8 cellular contexts compared by ENCODE assay signal in the genomic region with DNA sequence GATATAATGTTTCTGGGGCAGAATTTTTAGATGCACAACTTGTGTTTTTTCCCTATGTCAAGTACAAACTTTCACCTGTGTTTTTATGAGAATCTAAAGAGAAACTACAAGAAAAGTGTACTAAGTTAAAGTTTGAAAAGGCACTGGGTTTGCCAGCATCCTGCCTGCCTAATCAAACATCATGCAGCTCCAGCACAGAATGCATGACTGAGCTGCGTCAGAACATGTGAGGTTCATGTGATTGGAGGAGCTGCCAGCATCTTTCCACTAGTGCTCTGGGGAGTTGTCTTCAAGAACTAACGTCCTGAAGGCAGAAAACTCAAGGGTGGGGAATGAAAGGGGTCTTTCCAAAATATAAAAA. TPM values are rescaled to one million over a fixed set of nuclear protein-coding genes. Genes with fewer than 3 reads are reported as not detected.
A peak's percentile ranks its signal among the peaks of the same experiment; 100 is the strongest.
DNase-seq lines count a peak whose midpoint lies in the region; ATAC-seq and TF ChIP-seq lines count a peak whose summit lies in the region.

No MANE protein-coding gene starts in this region.

- H3K79me2 ChIP-seq in smooth muscle cell (ENCODE audit: low read depth) = no peaks in the 10 kb centered on the region
- H3K79me2 ChIP-seq in GM23338 (replicated peaks; ENCODE audit: insufficient read depth) = no peaks in the 10 kb centered on the region

- H3K36me3 Mint-ChIP-seq in GM23338 (ENCODE audit: low read depth) = no peaks in the 10 kb centered on the region

- H3K9me3 Mint-ChIP-seq in GM23338 = no peaks in the 10 kb centered on the region

- H2AFZ ChIP-seq in smooth muscle cell (ENCODE audit: low read depth) (no peak overlapping the region), GM23338 (no peak overlapping the region)

- H3K9ac ChIP-seq in smooth muscle cell (ENCODE audit: low read depth) = no peak overlapping the region

- peak overlapping the region; percentile 75 for H3K27ac ChIP-seq in SJSA1
- H3K27ac ChIP-seq in smooth muscle cell (ENCODE audit: low read depth) = peak overlapping the region; percentile 73
- no peak overlapping the region for H3K27ac ChIP-seq in GM23338 (ENCODE audit: low read depth)

- H3K36me3 ChIP-seq in SJSA1 = no peaks in the 10 kb centered on the region
- no peaks in the 10 kb centered on the region for H3K36me3 ChIP-seq in smooth muscle cell (ENCODE audit: low read depth)
- no peaks in the 10 kb centered on the region for H3K36me3 ChIP-seq in GM23338 (ENCODE audit: insufficient read depth)

- H3K4me3 Mint-ChIP-seq in GM23338 = no peak overlapping the region

- H3K4me1 ChIP-seq in SJSA1 (replicated peaks) (peaks cover 36% of the 10 kb centered on the region), smooth muscle cell (ENCODE audit: low read depth) (no peaks in the 10 kb centered on the region), GM23338 (ENCODE audit: insufficient read depth) (no peaks in the 10 kb centered on the region)

- no peak for TF ChIP-seq CTCF in epithelial cell of proximal tubule (conservative IDR thresholded peaks at IDR 0.05; ENCODE audit: low read depth, low read length)
- TF ChIP-seq CTCF in smooth muscle cell (IDR thresholded peaks at IDR 0.05; ENCODE audit: borderline replicate concordance, insufficient read depth, poor library complexity, severe bottlenecking) = no peak
- TF ChIP-seq CTCF in GM23338 (conservative IDR thresholded peaks at IDR 0.05; ENCODE audit: low read depth in 2 of 2) = no peak

- H3K4me3 ChIP-seq in SJSA1 = no peak overlapping the region
- H3K4me3 ChIP-seq in epithelial cell of proximal tubule (ENCODE audit: low read depth, low read length) = no peak overlapping the region
- H3K4me3 ChIP-seq in smooth muscle cell = no peak overlapping the region
- H3K4me3 ChIP-seq in GM23338 = no peak overlapping the region

- WGBS in smooth muscle cell (ENCODE audit: low lambda C conversion rate) = 61% methylated on average over 2 of the region's 2 CpGs

- 0 out of 2 replicates have a peak, but pooled peaks cover 3% of the 10 kb centered on the region for H3K9me2 ChIP-seq in GM23338 (ENCODE audit: insufficient read depth)

- no peak overlapping the region for H3K27ac Mint-ChIP-seq in GM23338

- H3K27me3 Mint-ChIP-seq in GM23338 (ENCODE audit: insufficient read depth, low read depth, poor library complexity) = peaks cover 7% of the 10 kb centered on the region

- peak in 1 of 2 experiments; percentile 40 for DNase-seq in SJSA1 (ENCODE audit: low read depth in 1 of 2, low spot score in 2 of 2)
- DNase-seq in epithelial cell of proximal tubule (ENCODE audit: low read depth) = peak; percentile 84
- no peak for DNase-seq in smooth muscle cell (lab: John Stamatoyannopoulos, UW; ENCODE audit: unreplicated experiment)
- no peak for DNase-seq in GM23338 (ENCODE audit: low spot score)
- DNase-seq in middle frontal gyrus (ENCODE audit: extremely low spot score, low spot score) = no peak
- no peak for DNase-seq in NCI-H82 treated with DMSO at 0.1 percent for 48 hours (lab: John Stamatoyannopoulos, UW; ENCODE audit: unreplicated experiment)

- H4K20me1 ChIP-seq in smooth muscle cell (ENCODE audit: low read depth) (no peaks in the 10 kb centered on the region), GM23338 (replicated peaks; ENCODE audit: insufficient read depth) (no peaks in the 10 kb centered on the region)

- H3F3A ChIP-seq in smooth muscle cell (ENCODE audit: low read depth) (no peaks in the 10 kb centered on the region), GM23338 (replicated peaks; ENCODE audit: low read depth) (no peaks in the 10 kb centered on the region)

- H3K4me2 ChIP-seq in smooth muscle cell = peak overlapping the region; percentile 39
- no peak overlapping the region for H3K4me2 ChIP-seq in GM23338

- H3K27me3 ChIP-seq in SJSA1 (replicated peaks) = no peaks in the 10 kb centered on the region
- H3K27me3 ChIP-seq in smooth muscle cell (ENCODE audit: low read depth) = no peaks in the 10 kb centered on the region
- no peaks in the 10 kb centered on the region for H3K27me3 ChIP-seq in GM23338 (ENCODE audit: insufficient read depth)

- no peaks in the 10 kb centered on the region for H3K9me3 ChIP-seq in SJSA1 (replicated peaks)
- H3K9me3 ChIP-seq in smooth muscle cell (replicated peaks; ENCODE audit: low read depth) = no peaks in the 10 kb centered on the region

- H3K4me1 Mint-ChIP-seq in GM23338 = no peaks in the 10 kb centered on the region; the same call in 2 of the 3 replicates

- ATAC-seq in GM18520 (IDR thresholded peaks at IDR 0.05; ENCODE audit: unreplicated experiment) (peak; percentile 36), HG02623 (IDR thresholded peaks at IDR 0.05; ENCODE audit: unreplicated experiment) (peak; percentile 37), GM23338 (no peak)

TF ChIP-seq in GM23338, 12 proteins besides CTCF, POLR2A, EP300 and RAD21 (continues in another document):
- TF ChIP-seq, protein P1, sequence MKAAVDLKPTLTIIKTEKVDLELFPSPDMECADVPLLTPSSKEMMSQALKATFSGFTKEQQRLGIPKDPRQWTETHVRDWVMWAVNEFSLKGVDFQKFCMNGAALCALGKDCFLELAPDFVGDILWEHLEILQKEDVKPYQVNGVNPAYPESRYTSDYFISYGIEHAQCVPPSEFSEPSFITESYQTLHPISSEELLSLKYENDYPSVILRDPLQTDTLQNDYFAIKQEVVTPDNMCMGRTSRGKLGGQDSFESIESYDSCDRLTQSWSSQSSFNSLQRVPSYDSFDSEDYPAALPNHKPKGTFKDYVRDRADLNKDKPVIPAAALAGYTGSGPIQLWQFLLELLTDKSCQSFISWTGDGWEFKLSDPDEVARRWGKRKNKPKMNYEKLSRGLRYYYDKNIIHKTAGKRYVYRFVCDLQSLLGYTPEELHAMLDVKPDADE (IDR thresholded peaks at IDR 0.05) = no peak
- TF ChIP-seq, protein P2, sequence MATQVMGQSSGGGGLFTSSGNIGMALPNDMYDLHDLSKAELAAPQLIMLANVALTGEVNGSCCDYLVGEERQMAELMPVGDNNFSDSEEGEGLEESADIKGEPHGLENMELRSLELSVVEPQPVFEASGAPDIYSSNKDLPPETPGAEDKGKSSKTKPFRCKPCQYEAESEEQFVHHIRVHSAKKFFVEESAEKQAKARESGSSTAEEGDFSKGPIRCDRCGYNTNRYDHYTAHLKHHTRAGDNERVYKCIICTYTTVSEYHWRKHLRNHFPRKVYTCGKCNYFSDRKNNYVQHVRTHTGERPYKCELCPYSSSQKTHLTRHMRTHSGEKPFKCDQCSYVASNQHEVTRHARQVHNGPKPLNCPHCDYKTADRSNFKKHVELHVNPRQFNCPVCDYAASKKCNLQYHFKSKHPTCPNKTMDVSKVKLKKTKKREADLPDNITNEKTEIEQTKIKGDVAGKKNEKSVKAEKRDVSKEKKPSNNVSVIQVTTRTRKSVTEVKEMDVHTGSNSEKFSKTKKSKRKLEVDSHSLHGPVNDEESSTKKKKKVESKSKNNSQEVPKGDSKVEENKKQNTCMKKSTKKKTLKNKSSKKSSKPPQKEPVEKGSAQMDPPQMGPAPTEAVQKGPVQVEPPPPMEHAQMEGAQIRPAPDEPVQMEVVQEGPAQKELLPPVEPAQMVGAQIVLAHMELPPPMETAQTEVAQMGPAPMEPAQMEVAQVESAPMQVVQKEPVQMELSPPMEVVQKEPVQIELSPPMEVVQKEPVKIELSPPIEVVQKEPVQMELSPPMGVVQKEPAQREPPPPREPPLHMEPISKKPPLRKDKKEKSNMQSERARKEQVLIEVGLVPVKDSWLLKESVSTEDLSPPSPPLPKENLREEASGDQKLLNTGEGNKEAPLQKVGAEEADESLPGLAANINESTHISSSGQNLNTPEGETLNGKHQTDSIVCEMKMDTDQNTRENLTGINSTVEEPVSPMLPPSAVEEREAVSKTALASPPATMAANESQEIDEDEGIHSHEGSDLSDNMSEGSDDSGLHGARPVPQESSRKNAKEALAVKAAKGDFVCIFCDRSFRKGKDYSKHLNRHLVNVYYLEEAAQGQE (IDR thresholded peaks at IDR 0.05; ENCODE audit: unreplicated experiment) = no peak
- TF ChIP-seq CREB1 (CRISPR knock-in tag; IDR thresholded peaks at IDR 0.05; ENCODE audit: low read depth) (no peak), NANOG (IDR thresholded peaks at IDR 0.05; ENCODE audit: borderline replicate concordance) (no peak), STAT1 (IDR thresholded peaks at IDR 0.05; ENCODE audit: unreplicated experiment) (no peak), ZNF114 (CRISPR knock-in tag; IDR thresholded peaks at IDR 0.05) (no peak), POLR2AphosphoS5 (IDR thresholded peaks at IDR 0.05; ENCODE audit: low read depth) (no peak)

RNA-seq across cellular contexts. Expression of a gene that starts 46.1 kb away (rescaled TPM):
- total RNA-seq in SJSA1 (2014; rRNA removed; shearing (Covaris generic)) = 25.3 and 35.0 TPM in 2 replicates
- 12.7 and 22.0 TPM in 2 replicates for total RNA-seq in epithelial cell of proximal tubule
- total RNA-seq in smooth muscle cell = 52.4 and 54.0 TPM in 2 replicates
- 9.9 and 11.1 TPM in 2 replicates for polyA plus RNA-seq in smooth muscle cell
- total RNA-seq in GM23338 (2014; rRNA removed; shearing (Covaris generic)) = 31.5 and 34.9 TPM in 2 replicates
- 5.7 and 7.8 TPM in 2 replicates for polyA plus RNA-seq in GM23338 (2016; fragmentation: Nextera tagmentation; extraction: Ambion mirVana)
